In the genomic region with DNA sequence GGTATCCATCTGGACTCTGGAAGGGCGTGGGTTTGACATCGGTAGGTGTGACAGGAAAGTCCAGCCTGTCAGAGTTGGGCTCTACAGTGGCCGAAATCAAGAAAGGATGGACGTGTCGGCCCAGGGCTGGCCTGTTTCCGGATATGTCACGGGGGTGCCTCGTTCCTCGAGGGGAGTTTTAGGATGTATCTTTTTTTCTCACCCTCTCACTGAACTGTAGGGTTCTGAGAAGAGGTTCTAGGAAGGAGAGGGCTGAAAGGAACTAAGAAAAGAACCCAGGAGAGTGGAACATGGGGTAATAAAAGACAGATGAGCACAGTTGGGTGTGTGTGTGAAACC, we compare ENCODE assay signal across 12 cellular contexts. TPM values are rescaled to one million over a fixed set of nuclear protein-coding genes. Genes with fewer than 3 reads are reported as not detected.
A peak's percentile ranks its signal among the peaks of the same experiment; 100 is the strongest.
DNase-seq lines count a peak whose midpoint lies in the region; ATAC-seq and TF ChIP-seq lines count a peak whose summit lies in the region.
"Had no signal": no experiment of that assay in that cellular context is flagged by ENCODE, and none has a peak within 500 bp of the region (broad histone marks: within the 10 kb centered on the region; RNA-seq: fewer than 3 reads in every experiment).

No MANE protein-coding gene starts in this region.

- H3K9me3 Mint-ChIP-seq in activated CD4-positive, alpha-beta memory T cell treated with anti-CD3 and anti-CD28 coated beads for 36 hours, result no peaks in the 10 kb centered on the region

- peaks cover 79% of the 10 kb centered on the region for H3K27me3 Mint-ChIP-seq in activated CD4-positive, alpha-beta memory T cell treated with anti-CD3 and anti-CD28 coated beads for 36 hours

- ATAC-seq in left ventricle myocardium superior (no peak), left colon (peak; percentile 70), HG02885 (IDR thresholded peaks at IDR 0.05; ENCODE audit: poor library complexity, unreplicated experiment) (no peak)

- no peak for TF ChIP-seq CTCF in cardiac muscle cell (IDR thresholded peaks at IDR 0.05; ENCODE audit: low read depth, low read length)

- no peaks in the 10 kb centered on the region for H3K36me3 Mint-ChIP-seq in activated CD4-positive, alpha-beta memory T cell treated with anti-CD3 and anti-CD28 coated beads for 36 hours

- intact Hi-C loops in left ventricle myocardium superior (cut with micrococcal nuclease) (no loop called here), left colon (cut with DNase I, micrococcal nuclease) (no loop called here)
- intact Hi-C loops in activated CD4-positive, alpha-beta memory T cell treated with anti-CD3 and anti-CD28 coated beads for 36 hours (cut with micrococcal nuclease), result no loop called here

- H3K27ac ChIP-seq in cardiac muscle cell, result no peak overlapping the region
- H3K27ac ChIP-seq in subcutaneous abdominal adipose tissue (ENCODE audit: low read depth, low read length), result no peak overlapping the region
- H3K27ac ChIP-seq: RWPE1 had no signal

- CTCF ChIA-PET in activated CD4-positive, alpha-beta memory T cell treated with anti-CD3 and anti-CD28 coated beads for 36 hours (lab: Charles Lee), result interaction anchor here (1.7 to 3.7 kb wide), 3 partner anchors 9 to 14 kb away, joined by 11 to 13 read pairs (median 11); no protein-coding TSS in a partner anchor

- no peak overlapping the region for H3K9ac ChIP-seq in subcutaneous abdominal adipose tissue (ENCODE audit: low read length in 5 of 5)

- no peak overlapping the region for H3K27ac Mint-ChIP-seq in activated CD4-positive, alpha-beta memory T cell treated with anti-CD3 and anti-CD28 coated beads for 36 hours

- peaks cover 96% of the 10 kb centered on the region for H3K27me3 ChIP-seq in cardiac muscle cell
- peaks cover 36 to 60% (median 50%) of the 10 kb centered on the region in 5 donors for H3K27me3 ChIP-seq in subcutaneous abdominal adipose tissue (ENCODE audit: control insufficient read depth in 5 of 5, insufficient read depth in 4 of 5, low read length in 5 of 5)

- POLR2A ChIA-PET in activated CD4-positive, alpha-beta memory T cell treated with anti-CD3 and anti-CD28 coated beads for 36 hours (lab: Charles Lee), result no interaction called here

- peaks cover 30% of the 10 kb centered on the region for H3K4me1 Mint-ChIP-seq in activated CD4-positive, alpha-beta memory T cell treated with anti-CD3 and anti-CD28 coated beads for 36 hours (ENCODE audit: low read depth)

- peak overlapping the region; percentile 51 for H3K4me3 Mint-ChIP-seq in activated CD4-positive, alpha-beta memory T cell treated with anti-CD3 and anti-CD28 coated beads for 36 hours

- no peaks in the 10 kb centered on the region for H3K9me3 ChIP-seq in cardiac muscle cell (ENCODE audit: low read depth)
- peaks cover 0 to 3% (median 0%) of the 10 kb centered on the region in 5 donors for H3K9me3 ChIP-seq in subcutaneous abdominal adipose tissue (ENCODE audit: control insufficient read depth in 5 of 5, low read length in 5 of 5)

- H3K36me3 ChIP-seq in cardiac muscle cell, result no peaks in the 10 kb centered on the region
- H3K36me3 ChIP-seq in subcutaneous abdominal adipose tissue (ENCODE audit: control insufficient read depth in 5 of 5, insufficient read depth in 5 of 5, low read length in 5 of 5), result no peaks in the 10 kb centered on the region

- H3K4me1 ChIP-seq in cardiac muscle cell (ENCODE audit: low read depth) (no peaks in the 10 kb centered on the region), subcutaneous abdominal adipose tissue (ENCODE audit: control insufficient read depth in 5 of 5, insufficient read depth in 5 of 5, low read length in 5 of 5) (peaks cover 2 to 34% (median 27%) of the 10 kb centered on the region in 5 donors)

- DNase-seq in cardiac muscle cell (ENCODE audit: low read depth in 1 of 2, low spot score in 1 of 2), result no peak
- DNase-seq in left ventricle myocardium superior, result no peak
- DNase-seq in activated CD4-positive, alpha-beta memory T cell treated with anti-CD3 and anti-CD28 coated beads for 36 hours, result no peak
- no peak for DNase-seq in left colon
- no peak for DNase-seq in NCI-H774 (lab: John Stamatoyannopoulos, UW)
- DNase-seq in G401 (ENCODE audit: low spot score), result no peak
- DNase-seq: activated effector memory CD4-positive, alpha-beta T cell treated with Interleukin-2 at 50 U/mL for 16 hours; C1 segment of cervical spinal cord had no signal

- H3K4me3 ChIP-seq in cardiac muscle cell (peak overlapping the region; percentile 33), subcutaneous abdominal adipose tissue (ENCODE audit: low read depth in 1 of 5, low read length in 5 of 5) (peak overlapping the region in 4 of 5 donors; percentile 33 to 74 (median 66))

- in situ Hi-C loops in G401 (cut with HindIII; ENCODE audit: low sequenced_read_pairs), result no loop called here

RNA-seq across cellular contexts. Expression of a gene that starts 7.2 kb away (rescaled TPM):
- total RNA-seq in cardiac muscle cell (not detected in 2 replicates), left ventricle myocardium superior (not detected), left colon (not detected)
- not detected in 2 replicates for polyA plus RNA-seq in cardiac muscle cell
- not detected for total RNA-seq in activated CD4-positive, alpha-beta memory T cell treated with anti-CD3 and anti-CD28 coated beads for 36 hours
- total RNA-seq in G401 (2014; rRNA removed; shearing (Covaris generic)), result not detected in 2 replicates
- total RNA-seq: kidney epithelial cell had no signal
